Comparison of ENCODE assay signal across 19 cellular contexts in the genomic region with DNA sequence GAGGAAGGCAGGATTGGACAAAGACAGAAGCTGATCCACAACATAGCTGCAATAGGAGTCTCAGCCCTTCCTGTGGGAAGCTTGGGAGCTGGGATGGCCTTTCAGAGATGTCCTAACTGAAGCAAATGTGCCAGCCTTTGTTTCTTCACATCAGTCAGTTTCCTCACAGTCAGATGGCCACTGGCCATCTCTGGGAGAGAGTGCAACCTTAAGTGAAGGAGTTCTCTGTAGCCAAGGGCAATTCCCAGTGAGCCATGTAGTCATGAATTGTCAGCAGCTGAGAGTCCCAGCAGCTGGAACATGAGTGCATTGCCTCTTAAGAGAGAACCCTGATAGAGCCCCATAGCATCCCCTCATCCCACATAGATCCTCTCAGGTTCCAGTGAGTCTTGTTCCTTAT.
"Had no signal": no experiment of that assay in that cellular context is flagged by ENCODE, and none has a peak within 500 bp of the region (broad histone marks: within the 10 kb centered on the region; RNA-seq: fewer than 3 reads in every experiment).

No MANE protein-coding gene starts in this region.

- ATAC-seq: esophagus mucosa, left colon had no signal

- H3K27ac ChIP-seq: breast epithelium, SK-N-MC, upper lobe of left lung, WERI-Rb-1 had no signal

- H3K27ac Mint-ChIP-seq: activated naive CD4-positive, alpha-beta T cell treated with anti-CD3 and anti-CD28 coated beads, Interleukin-2, amount 50 U/mL, for 24 hours; dendritic cell treated with granulocyte-macrophage colony-stimulating factor and Interleukin-4, amounts not matched to agents 40 ng/mL and 50 ng/mL, for 4 days; nephron progenitor cell; stimulated activated naive CD8-positive, alpha-beta T cell treated with anti-CD3 and anti-CD28 coated beads, Interleukin-15, Interleukin-2, amounts not matched to agents 100 ng/mL and 50 ng/mL, for 24 hours had no signal

- H3K4me3 ChIP-seq: breast epithelium, lung, SK-N-MC, upper lobe of left lung had no signal

- DNase-seq: activated CD4-positive, alpha-beta T cell treated with anti-CD3 and anti-CD28 coated beads for 1 hour; activated gamma-delta T cell; effector CD8-positive, alpha-beta T cell; left colon; nephron progenitor cell; nucleus accumbens; retina; small intestine; stimulated activated CD4-positive, alpha-beta T cell treated with anti-CD3 and anti-CD28 coated beads, Interleukin-15, amount 100 ng/mL, for 24 hours; stimulated activated CD4-positive, alpha-beta T cell treated with anti-CD3 and anti-CD28 coated beads, Interleukin-2, amount 100 ng/mL, for 48 hours; upper lobe of left lung; WERI-Rb-1 had no signal

- H3K27me3 ChIP-seq: breast epithelium, upper lobe of left lung had no signal

- H3K9me3 ChIP-seq: breast epithelium, upper lobe of left lung had no signal

- H3K4me3 Mint-ChIP-seq: activated naive CD4-positive, alpha-beta T cell treated with anti-CD3 and anti-CD28 coated beads, Interleukin-2, amount 50 U/mL, for 24 hours; dendritic cell treated with granulocyte-macrophage colony-stimulating factor and Interleukin-4, amounts not matched to agents 40 ng/mL and 50 ng/mL, for 4 days; nephron progenitor cell; stimulated activated naive CD8-positive, alpha-beta T cell treated with anti-CD3 and anti-CD28 coated beads, Interleukin-15, Interleukin-2, amounts not matched to agents 100 ng/mL and 50 ng/mL, for 24 hours had no signal

- H3K9me3 Mint-ChIP-seq: activated naive CD4-positive, alpha-beta T cell treated with anti-CD3 and anti-CD28 coated beads, Interleukin-2, amount 50 U/mL, for 24 hours; stimulated activated naive CD8-positive, alpha-beta T cell treated with anti-CD3 and anti-CD28 coated beads, Interleukin-15, Interleukin-2, amounts not matched to agents 100 ng/mL and 50 ng/mL, for 24 hours had no signal

- H3K36me3 Mint-ChIP-seq: activated naive CD4-positive, alpha-beta T cell treated with anti-CD3 and anti-CD28 coated beads, Interleukin-2, amount 50 U/mL, for 24 hours had no signal

- H3K36me3 ChIP-seq: breast epithelium, upper lobe of left lung, WERI-Rb-1 had no signal
